In genomic region chr3:72441284-72441994, GRCh38 we compare ENCODE assay signal across 2 cellular contexts.
TF ChIP-seq lines count a peak whose summit lies in the region.

No MANE protein-coding gene starts in this region.

TF ChIP-seq in GM23338, 12 proteins besides CTCF, POLR2A, EP300 and RAD21 (continued from another document):
- TF ChIP-seq, protein P1, sequence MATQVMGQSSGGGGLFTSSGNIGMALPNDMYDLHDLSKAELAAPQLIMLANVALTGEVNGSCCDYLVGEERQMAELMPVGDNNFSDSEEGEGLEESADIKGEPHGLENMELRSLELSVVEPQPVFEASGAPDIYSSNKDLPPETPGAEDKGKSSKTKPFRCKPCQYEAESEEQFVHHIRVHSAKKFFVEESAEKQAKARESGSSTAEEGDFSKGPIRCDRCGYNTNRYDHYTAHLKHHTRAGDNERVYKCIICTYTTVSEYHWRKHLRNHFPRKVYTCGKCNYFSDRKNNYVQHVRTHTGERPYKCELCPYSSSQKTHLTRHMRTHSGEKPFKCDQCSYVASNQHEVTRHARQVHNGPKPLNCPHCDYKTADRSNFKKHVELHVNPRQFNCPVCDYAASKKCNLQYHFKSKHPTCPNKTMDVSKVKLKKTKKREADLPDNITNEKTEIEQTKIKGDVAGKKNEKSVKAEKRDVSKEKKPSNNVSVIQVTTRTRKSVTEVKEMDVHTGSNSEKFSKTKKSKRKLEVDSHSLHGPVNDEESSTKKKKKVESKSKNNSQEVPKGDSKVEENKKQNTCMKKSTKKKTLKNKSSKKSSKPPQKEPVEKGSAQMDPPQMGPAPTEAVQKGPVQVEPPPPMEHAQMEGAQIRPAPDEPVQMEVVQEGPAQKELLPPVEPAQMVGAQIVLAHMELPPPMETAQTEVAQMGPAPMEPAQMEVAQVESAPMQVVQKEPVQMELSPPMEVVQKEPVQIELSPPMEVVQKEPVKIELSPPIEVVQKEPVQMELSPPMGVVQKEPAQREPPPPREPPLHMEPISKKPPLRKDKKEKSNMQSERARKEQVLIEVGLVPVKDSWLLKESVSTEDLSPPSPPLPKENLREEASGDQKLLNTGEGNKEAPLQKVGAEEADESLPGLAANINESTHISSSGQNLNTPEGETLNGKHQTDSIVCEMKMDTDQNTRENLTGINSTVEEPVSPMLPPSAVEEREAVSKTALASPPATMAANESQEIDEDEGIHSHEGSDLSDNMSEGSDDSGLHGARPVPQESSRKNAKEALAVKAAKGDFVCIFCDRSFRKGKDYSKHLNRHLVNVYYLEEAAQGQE (IDR thresholded peaks at IDR 0.05; ENCODE audit: unreplicated experiment), result no peak
- TF ChIP-seq ZNF331 (CRISPR knock-in tag; IDR thresholded peaks at IDR 0.05; ENCODE audit: low read depth) (no peak), ZNF462 (CRISPR knock-in tag; IDR thresholded peaks at IDR 0.05) (no peak), CREB1 (CRISPR knock-in tag; IDR thresholded peaks at IDR 0.05; ENCODE audit: low read depth) (no peak), EZH2 (IDR thresholded peaks at IDR 0.05; ENCODE audit: low read depth, unreplicated experiment) (no peak), ZNF114 (CRISPR knock-in tag; IDR thresholded peaks at IDR 0.05) (no peak)
- TF ChIP-seq, protein P2, sequence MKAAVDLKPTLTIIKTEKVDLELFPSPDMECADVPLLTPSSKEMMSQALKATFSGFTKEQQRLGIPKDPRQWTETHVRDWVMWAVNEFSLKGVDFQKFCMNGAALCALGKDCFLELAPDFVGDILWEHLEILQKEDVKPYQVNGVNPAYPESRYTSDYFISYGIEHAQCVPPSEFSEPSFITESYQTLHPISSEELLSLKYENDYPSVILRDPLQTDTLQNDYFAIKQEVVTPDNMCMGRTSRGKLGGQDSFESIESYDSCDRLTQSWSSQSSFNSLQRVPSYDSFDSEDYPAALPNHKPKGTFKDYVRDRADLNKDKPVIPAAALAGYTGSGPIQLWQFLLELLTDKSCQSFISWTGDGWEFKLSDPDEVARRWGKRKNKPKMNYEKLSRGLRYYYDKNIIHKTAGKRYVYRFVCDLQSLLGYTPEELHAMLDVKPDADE (IDR thresholded peaks at IDR 0.05), result no peak

TF ChIP-seq in SK-N-SH treated with all-trans-retinoic acid at 6 μM for 48 hours, 23 proteins besides CTCF, POLR2A, EP300 and RAD21 (continued from another document):
- TF ChIP-seq, protein P3, sequence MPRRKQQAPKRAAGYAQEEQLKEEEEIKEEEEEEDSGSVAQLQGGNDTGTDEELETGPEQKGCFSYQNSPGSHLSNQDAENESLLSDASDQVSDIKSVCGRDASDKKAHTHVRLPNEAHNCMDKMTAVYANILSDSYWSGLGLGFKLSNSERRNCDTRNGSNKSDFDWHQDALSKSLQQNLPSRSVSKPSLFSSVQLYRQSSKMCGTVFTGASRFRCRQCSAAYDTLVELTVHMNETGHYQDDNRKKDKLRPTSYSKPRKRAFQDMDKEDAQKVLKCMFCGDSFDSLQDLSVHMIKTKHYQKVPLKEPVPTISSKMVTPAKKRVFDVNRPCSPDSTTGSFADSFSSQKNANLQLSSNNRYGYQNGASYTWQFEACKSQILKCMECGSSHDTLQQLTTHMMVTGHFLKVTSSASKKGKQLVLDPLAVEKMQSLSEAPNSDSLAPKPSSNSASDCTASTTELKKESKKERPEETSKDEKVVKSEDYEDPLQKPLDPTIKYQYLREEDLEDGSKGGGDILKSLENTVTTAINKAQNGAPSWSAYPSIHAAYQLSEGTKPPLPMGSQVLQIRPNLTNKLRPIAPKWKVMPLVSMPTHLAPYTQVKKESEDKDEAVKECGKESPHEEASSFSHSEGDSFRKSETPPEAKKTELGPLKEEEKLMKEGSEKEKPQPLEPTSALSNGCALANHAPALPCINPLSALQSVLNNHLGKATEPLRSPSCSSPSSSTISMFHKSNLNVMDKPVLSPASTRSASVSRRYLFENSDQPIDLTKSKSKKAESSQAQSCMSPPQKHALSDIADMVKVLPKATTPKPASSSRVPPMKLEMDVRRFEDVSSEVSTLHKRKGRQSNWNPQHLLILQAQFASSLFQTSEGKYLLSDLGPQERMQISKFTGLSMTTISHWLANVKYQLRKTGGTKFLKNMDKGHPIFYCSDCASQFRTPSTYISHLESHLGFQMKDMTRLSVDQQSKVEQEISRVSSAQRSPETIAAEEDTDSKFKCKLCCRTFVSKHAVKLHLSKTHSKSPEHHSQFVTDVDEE (CRISPR knock-in tag; IDR thresholded peaks at IDR 0.05), result no peak
- TF ChIP-seq OSR1 (CRISPR knock-in tag; IDR thresholded peaks at IDR 0.05), result no peak
- TF ChIP-seq, protein P4, sequence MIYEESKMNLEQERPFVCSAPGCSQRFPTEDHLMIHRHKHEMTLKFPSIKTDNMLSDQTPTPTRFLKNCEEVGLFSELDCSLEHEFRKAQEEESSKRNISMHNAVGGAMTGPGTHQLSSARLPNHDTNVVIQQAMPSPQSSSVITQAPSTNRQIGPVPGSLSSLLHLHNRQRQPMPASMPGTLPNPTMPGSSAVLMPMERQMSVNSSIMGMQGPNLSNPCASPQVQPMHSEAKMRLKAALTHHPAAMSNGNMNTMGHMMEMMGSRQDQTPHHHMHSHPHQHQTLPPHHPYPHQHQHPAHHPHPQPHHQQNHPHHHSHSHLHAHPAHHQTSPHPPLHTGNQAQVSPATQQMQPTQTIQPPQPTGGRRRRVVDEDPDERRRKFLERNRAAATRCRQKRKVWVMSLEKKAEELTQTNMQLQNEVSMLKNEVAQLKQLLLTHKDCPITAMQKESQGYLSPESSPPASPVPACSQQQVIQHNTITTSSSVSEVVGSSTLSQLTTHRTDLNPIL (CRISPR knock-in tag; IDR thresholded peaks at IDR 0.05; ENCODE audit: low read depth), result no peak
- no peak for TF ChIP-seq POU6F1 (CRISPR knock-in tag; IDR thresholded peaks at IDR 0.05; ENCODE audit: borderline replicate concordance, low read depth)
- TF ChIP-seq BACH2 (CRISPR knock-in tag; IDR thresholded peaks at IDR 0.05; ENCODE audit: borderline replicate concordance), result no peak
TF ChIP-seq in SK-N-SH treated with all-trans-retinoic acid at 6 μM for 48 hours: peak in this region for 0.
